Comparison of ENCODE assay signal across 16 cellular contexts in the genomic region with DNA sequence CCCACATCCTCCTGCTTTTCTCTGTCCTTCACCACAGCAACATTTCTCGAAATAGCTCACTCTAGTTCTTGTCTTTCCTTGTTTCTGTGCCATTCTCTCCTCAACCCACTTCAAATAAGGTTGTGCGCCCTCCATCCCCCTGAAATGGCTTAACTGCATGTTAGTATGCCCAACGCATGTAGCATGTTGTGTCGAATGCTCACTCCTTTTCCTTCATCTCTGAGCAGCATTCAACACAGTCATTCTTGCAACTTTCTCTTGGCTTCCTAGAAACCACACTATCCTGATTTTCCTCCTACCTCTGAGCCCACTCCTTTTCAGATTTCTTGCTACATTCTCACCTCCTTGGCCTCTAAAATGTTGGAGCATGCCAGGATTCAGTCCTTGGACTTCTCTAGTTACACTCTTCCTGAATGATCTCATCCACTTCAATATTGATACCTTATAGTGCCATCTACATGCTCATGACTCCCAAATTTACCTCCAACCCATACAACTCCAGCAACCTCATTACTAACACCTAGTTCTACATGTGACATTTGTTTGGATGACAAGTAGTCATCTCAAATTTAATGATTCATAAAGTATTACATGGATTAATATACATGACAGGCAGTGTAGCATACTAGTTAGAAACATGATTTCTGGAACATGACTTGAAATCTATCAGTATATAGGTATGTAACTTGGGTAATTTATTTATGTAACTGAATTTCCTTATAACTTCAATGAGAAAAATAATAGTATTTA. TPM values are rescaled to one million over a fixed set of nuclear protein-coding genes. Genes with fewer than 3 reads are reported as not detected.
DNase-seq lines count a peak whose midpoint lies in the region; ATAC-seq and TF ChIP-seq lines count a peak whose summit lies in the region.
"Had no signal": no experiment of that assay in that cellular context is flagged by ENCODE, and none has a peak within 500 bp of the region (broad histone marks: within the 10 kb centered on the region; RNA-seq: fewer than 3 reads in every experiment).

No MANE protein-coding gene starts in this region.

- H3K27ac Mint-ChIP-seq in activated T-cell treated with anti-CD3 and anti-CD28 coated beads, Interleukin-2, amount 50 U/mL, for 72 hours, result peak overlapping the region; percentile 60
- peak overlapping the region in 2 of 3 experiments; percentile 5 to 35; a peak in 2 of 7 replicates for H3K27ac Mint-ChIP-seq in H9
- peak overlapping the region; percentile 59 for H3K27ac Mint-ChIP-seq in activated T-helper 2 cell treated with anti-CD3 and anti-CD28 coated beads, Interferon-gamma antibody, Interleukin-2, Interleukin-4, amounts not matched to agents 10 μg/mL and 5 μg/mL and 100 μg/mL, durations not matched to agents 14 hours and 24 hours and 36 hours
- H3K27ac Mint-ChIP-seq in stimulated activated effector memory CD8-positive, alpha-beta T cell treated with anti-CD3 and anti-CD28 coated beads, Interleukin-12 subunit alpha, Interleukin-12 subunit beta, amount 100 ng/mL, for 72 hours, result peak overlapping the region; percentile 14
- H3K27ac Mint-ChIP-seq: GM23338, T-cell had no signal

- H3K27ac ChIP-seq in H9 (ENCODE audit: insufficient read length, low read depth, low read length), result no peak overlapping the region
- H3K27ac ChIP-seq: body of pancreas, coronary artery, right atrium auricular region had no signal

- H3K79me2 ChIP-seq in H9 (ENCODE audit: insufficient read depth, low read length), result no peaks in the 10 kb centered on the region

- H3K56ac ChIP-seq in H9 (ENCODE audit: insufficient read length, low read depth, low read length), result no peak overlapping the region

- H3K27me3 Mint-ChIP-seq in activated T-cell treated with anti-CD3 and anti-CD28 coated beads, Interleukin-2, amount 50 U/mL, for 72 hours (ENCODE audit: low read depth), result no peaks in the 10 kb centered on the region
- no peaks in the 10 kb centered on the region; the same call in 1 of the 2 replicates for H3K27me3 Mint-ChIP-seq in H9 (ENCODE audit: low read depth)
- no peaks in the 10 kb centered on the region for H3K27me3 Mint-ChIP-seq in activated T-helper 2 cell treated with anti-CD3 and anti-CD28 coated beads, Interferon-gamma antibody, Interleukin-2, Interleukin-4, amounts not matched to agents 10 μg/mL and 5 μg/mL and 100 μg/mL, durations not matched to agents 14 hours and 24 hours and 36 hours (ENCODE audit: low read depth)

- no peak overlapping the region for H2BK12ac ChIP-seq in H9 (ENCODE audit: insufficient read length, low read depth, low read length)

- peak; percentile 65 to 68 for ATAC-seq in activated T-cell treated with anti-CD3 and anti-CD28 coated beads, Interleukin-2, amount 50 U/mL, for 72 hours (replicated peaks in 1 of 2)
- ATAC-seq in stimulated activated effector memory CD8-positive, alpha-beta T cell treated with anti-CD3 and anti-CD28 coated beads, Interleukin-12 subunit alpha, Interleukin-12 subunit beta, amount 100 ng/mL, for 72 hours, result peak; percentile 76
- ATAC-seq: body of pancreas, GM23338, left ventricle myocardium superior, T-cell had no signal

- no peak overlapping the region for H3T11ph ChIP-seq in H9 (ENCODE audit: low read length)

- H3K14ac ChIP-seq in H9 (ENCODE audit: insufficient read depth, low read length), result no peak overlapping the region

- H3K27me3 ChIP-seq in H9 (ENCODE audit: insufficient read depth, low read length), result no peaks in the 10 kb centered on the region
- H3K27me3 ChIP-seq: body of pancreas, right atrium auricular region had no signal

- no peak overlapping the region for H4K91ac ChIP-seq in H9 (ENCODE audit: insufficient read length, low read depth, low read length)

- no peaks in the 10 kb centered on the region for H3K4me1 ChIP-seq in H9 (ENCODE audit: insufficient read depth, low read length)
- H3K4me1 ChIP-seq: body of pancreas, right atrium auricular region had no signal

- intact Hi-C loops in activated T-helper 2 cell treated with anti-CD3 and anti-CD28 coated beads, Interferon-gamma antibody, Interleukin-2, Interleukin-4, amounts not matched to agents 10 μg/mL and 5 μg/mL and 100 μg/mL, durations not matched to agents 14 hours and 24 hours and 36 hours (cut with micrococcal nuclease), result no loop called here

- H3K9me3 Mint-ChIP-seq in activated T-cell treated with anti-CD3 and anti-CD28 coated beads, Interleukin-2, amount 50 U/mL, for 72 hours, result no peaks in the 10 kb centered on the region
- H3K9me3 Mint-ChIP-seq in H9, result peaks cover 58 to 67% of the 10 kb centered on the region in 2 experiments
- no peaks in the 10 kb centered on the region for H3K9me3 Mint-ChIP-seq in activated T-helper 2 cell treated with anti-CD3 and anti-CD28 coated beads, Interferon-gamma antibody, Interleukin-2, Interleukin-4, amounts not matched to agents 10 μg/mL and 5 μg/mL and 100 μg/mL, durations not matched to agents 14 hours and 24 hours and 36 hours
- no peaks in the 10 kb centered on the region for H3K9me3 Mint-ChIP-seq in stimulated activated effector memory CD8-positive, alpha-beta T cell treated with anti-CD3 and anti-CD28 coated beads, Interleukin-12 subunit alpha, Interleukin-12 subunit beta, amount 100 ng/mL, for 72 hours
- H3K9me3 Mint-ChIP-seq: GM23338, T-cell had no signal

- peaks cover 25% of the 10 kb centered on the region for H3K4me1 Mint-ChIP-seq in activated T-cell treated with anti-CD3 and anti-CD28 coated beads, Interleukin-2, amount 50 U/mL, for 72 hours (ENCODE audit: low read depth)
- H3K4me1 Mint-ChIP-seq in H9, result no peaks in the 10 kb centered on the region
- H3K4me1 Mint-ChIP-seq in activated T-helper 2 cell treated with anti-CD3 and anti-CD28 coated beads, Interferon-gamma antibody, Interleukin-2, Interleukin-4, amounts not matched to agents 10 μg/mL and 5 μg/mL and 100 μg/mL, durations not matched to agents 14 hours and 24 hours and 36 hours (ENCODE audit: low read depth), result peaks cover 37% of the 10 kb centered on the region
- H3K4me1 Mint-ChIP-seq in stimulated activated effector memory CD8-positive, alpha-beta T cell treated with anti-CD3 and anti-CD28 coated beads, Interleukin-12 subunit alpha, Interleukin-12 subunit beta, amount 100 ng/mL, for 72 hours, result peaks cover 35% of the 10 kb centered on the region
- H3K4me1 Mint-ChIP-seq: GM23338 had no signal

- no peak overlapping the region for H2BK20ac ChIP-seq in H9 (ENCODE audit: low read depth, low read length, poor library complexity, severe bottlenecking)

- no peak overlapping the region for H4K8ac ChIP-seq in H9 (replicated peaks; ENCODE audit: insufficient read length, low read depth, low read length)

- H2BK120ac ChIP-seq in H9 (ENCODE audit: low read depth, low read length, poor library complexity, severe bottlenecking), result no peak overlapping the region

- no peak overlapping the region for H2AFZ ChIP-seq in H9 (ENCODE audit: low read length)
- H2AFZ ChIP-seq: GM23338 had no signal

- 100% methylated on average over 1 of the region's 4 CpGs for WGBS in H9 (ENCODE audit: extremely low coverage, insufficient read length, low lambda C conversion rate)

- H3K9ac ChIP-seq in H9 (ENCODE audit: extremely low read depth, insufficient read length, low read length), result no peak overlapping the region

- no peak overlapping the region for H3K18ac ChIP-seq in H9 (ENCODE audit: insufficient read length, low read depth, low read length)

- H3K4ac ChIP-seq in H9 (ENCODE audit: low read depth, low read length), result no peak overlapping the region

- no peak overlapping the region for H2AK5ac ChIP-seq in H9 (ENCODE audit: insufficient read length, low read length)

- H2BK15ac ChIP-seq in H9 (ENCODE audit: low read depth, low read length), result no peak overlapping the region

- no peaks in the 10 kb centered on the region for H3K23me2 ChIP-seq in H9 (ENCODE audit: insufficient read length, low read depth, low read length, poor library complexity, severe bottlenecking)

- H4K20me1 ChIP-seq in H9 (ENCODE audit: control insufficient read depth, insufficient read depth, insufficient read length), result no peaks in the 10 kb centered on the region

- no peak for TF ChIP-seq CTCF in H9 (conservative IDR thresholded peaks at IDR 0.05)

- H3K36me3 Mint-ChIP-seq in activated T-cell treated with anti-CD3 and anti-CD28 coated beads, Interleukin-2, amount 50 U/mL, for 72 hours (ENCODE audit: insufficient read depth in 2 of 2), result peaks cover 16 to 33% of the 10 kb centered on the region in 2 donors
- peaks cover 48 to 64% (median 62%) of the 10 kb centered on the region in 3 experiments for H3K36me3 Mint-ChIP-seq in H9 (ENCODE audit: insufficient read depth in 1 of 3, low read depth in 3 of 3)
- peaks cover 67% of the 10 kb centered on the region for H3K36me3 Mint-ChIP-seq in activated T-helper 2 cell treated with anti-CD3 and anti-CD28 coated beads, Interferon-gamma antibody, Interleukin-2, Interleukin-4, amounts not matched to agents 10 μg/mL and 5 μg/mL and 100 μg/mL, durations not matched to agents 14 hours and 24 hours and 36 hours (ENCODE audit: low read depth)
- H3K36me3 Mint-ChIP-seq in stimulated activated effector memory CD8-positive, alpha-beta T cell treated with anti-CD3 and anti-CD28 coated beads, Interleukin-12 subunit alpha, Interleukin-12 subunit beta, amount 100 ng/mL, for 72 hours, result peaks cover 77% of the 10 kb centered on the region

- H2BK5ac ChIP-seq in H9 (ENCODE audit: insufficient read length, low read length), result no peak overlapping the region

- no peak overlapping the region for H4K5ac ChIP-seq in H9 (ENCODE audit: insufficient read length, low read depth, low read length)

- no peak overlapping the region for H3K23ac ChIP-seq in H9 (ENCODE audit: insufficient read length, low read depth, low read length)

- H3K9me3 ChIP-seq in H9 (ENCODE audit: control insufficient read depth, low read depth, low read length), result peaks cover 10% of the 10 kb centered on the region
- H3K9me3 ChIP-seq: body of pancreas, right atrium auricular region had no signal

- peak overlapping the region in 1 of 2 donors; percentile 33 for H3K4me3 Mint-ChIP-seq in activated T-cell treated with anti-CD3 and anti-CD28 coated beads, Interleukin-2, amount 50 U/mL, for 72 hours
- no peak overlapping the region; a peak in 1 of 5 replicates for H3K4me3 Mint-ChIP-seq in H9
- no peak overlapping the region for H3K4me3 Mint-ChIP-seq in activated T-helper 2 cell treated with anti-CD3 and anti-CD28 coated beads, Interferon-gamma antibody, Interleukin-2, Interleukin-4, amounts not matched to agents 10 μg/mL and 5 μg/mL and 100 μg/mL, durations not matched to agents 14 hours and 24 hours and 36 hours (ENCODE audit: low read depth)
- H3K4me3 Mint-ChIP-seq in stimulated activated effector memory CD8-positive, alpha-beta T cell treated with anti-CD3 and anti-CD28 coated beads, Interleukin-12 subunit alpha, Interleukin-12 subunit beta, amount 100 ng/mL, for 72 hours, result no peak overlapping the region
- H3K4me3 Mint-ChIP-seq: GM23338, T-cell had no signal

- H3K79me1 ChIP-seq in H9 (ENCODE audit: insufficient read depth, low read depth, low read length, poor library complexity, severe bottlenecking), result no peaks in the 10 kb centered on the region

- no peak overlapping the region for H3K4me2 ChIP-seq in H9 (ENCODE audit: insufficient read depth, insufficient read length, low read length)
- H3K4me2 ChIP-seq: GM23338 had no signal

- no peak for DNase-seq in activated T-cell treated with anti-CD3 and anti-CD28 coated beads, Interleukin-2, amount 50 U/mL, for 72 hours
- no peak for DNase-seq in activated T-cell treated with anti-CD3 and anti-CD28 coated beads, Interleukin-2, amount 50 U/mL, for 1 hour
- no peak for DNase-seq in H9
- DNase-seq in activated T-helper 2 cell treated with anti-CD3 and anti-CD28 coated beads, Interferon-gamma antibody, Interleukin-2, Interleukin-4, amounts not matched to agents 10 μg/mL and 5 μg/mL and 100 μg/mL, durations not matched to agents 14 hours and 24 hours and 36 hours (ENCODE audit: low spot score), result no peak
- no peak for DNase-seq in stimulated activated effector memory CD8-positive, alpha-beta T cell treated with anti-CD3 and anti-CD28 coated beads, Interleukin-12 subunit alpha, Interleukin-12 subunit beta, amount 100 ng/mL, for 72 hours (ENCODE audit: low spot score in 2 of 2)
- no peak for DNase-seq in H4 (ENCODE audit: low spot score)
- DNase-seq in GM19238 (ENCODE audit: insufficient read length, low spot score), result no peak
- DNase-seq: body of pancreas, left ventricle myocardium superior, NCI-H1105, NCI-H2081, NCI-H510A treated with DMSO at 0.1 percent for 48 hours, T-cell had no signal

RNA-seq across cellular contexts. Expression of gene RBMX, which starts 22.3 kb away (rescaled TPM):
- 100 to 1,000 TPM; 296 to 315 TPM for total RNA-seq in activated T-cell treated with anti-CD3 and anti-CD28 coated beads, Interleukin-2, amount 50 U/mL, for 72 hours
- 409 and 414 TPM in 2 replicates for total RNA-seq in H9 (2021)
- 287 and 311 TPM in 2 replicates for total RNA-seq in activated T-helper 2 cell treated with anti-CD3 and anti-CD28 coated beads, Interferon-gamma antibody, Interleukin-2, Interleukin-4, amounts not matched to agents 10 μg/mL and 5 μg/mL and 100 μg/mL, durations not matched to agents 14 hours and 24 hours and 36 hours
- 690 and 772 TPM in 2 replicates for total RNA-seq in H4 (2014; rRNA removed; shearing (Covaris generic))
